In the genomic region with DNA sequence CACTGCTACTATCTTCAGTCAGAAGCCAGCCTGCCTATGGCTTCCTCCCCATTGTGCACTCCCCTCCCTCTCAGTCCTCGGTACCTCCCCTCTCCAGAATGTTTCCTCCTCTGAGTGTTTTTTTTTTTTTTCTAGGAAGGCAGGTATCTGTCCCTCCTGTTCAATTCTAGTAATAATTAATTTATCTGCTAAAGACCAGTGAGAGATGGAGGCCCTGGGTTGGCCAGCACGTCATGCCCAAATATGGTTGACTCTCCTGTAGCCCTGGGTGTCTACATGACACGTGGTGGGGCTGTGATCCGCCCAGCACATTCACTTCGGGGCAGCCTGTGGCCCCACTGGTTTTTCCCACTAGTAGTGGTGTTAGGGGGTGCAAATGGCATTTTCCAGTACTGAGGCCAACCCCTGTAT, we compare ENCODE assay signal across 8 cellular contexts. TPM values are rescaled to one million over a fixed set of nuclear protein-coding genes. Genes with fewer than 3 reads are reported as not detected.
DNase-seq lines count a peak whose midpoint lies in the region; ATAC-seq and TF ChIP-seq lines count a peak whose summit lies in the region.

No MANE protein-coding gene starts in this region.

- H3K27ac Mint-ChIP-seq in activated CD8-positive, alpha-beta memory T cell treated with anti-CD3 and anti-CD28 coated beads, Interleukin-2, amount 10 ng/mL, durations not matched to agents 7 days and 5 days: peak overlapping the region; percentile 92
- peak overlapping the region; percentile 92 for H3K27ac Mint-ChIP-seq in T-helper 1 cell treated with Interleukin-12 subunit alpha and Interleukin-12 subunit beta and Interleukin-4 antibody, amounts not matched to agents 30 μg/mL and 1 μg/mL, for 36 hours

- peak; percentile 81 for DNase-seq in activated CD8-positive, alpha-beta memory T cell treated with anti-CD3 and anti-CD28 coated beads, Interleukin-2, amount 10 ng/mL, durations not matched to agents 7 days and 5 days
- no peak for DNase-seq in activated CD8-positive, alpha-beta memory T cell treated with anti-CD3 and anti-CD28 coated beads for 24 hours
- no peak for DNase-seq in fibroblast of pulmonary artery (ENCODE audit: low read depth)
- no peak for DNase-seq in GM03348 (ENCODE audit: low spot score)

- no peaks in the 10 kb centered on the region for H3K9me3 Mint-ChIP-seq in activated CD8-positive, alpha-beta memory T cell treated with anti-CD3 and anti-CD28 coated beads, Interleukin-2, amount 10 ng/mL, durations not matched to agents 7 days and 5 days (ENCODE audit: low read depth)
- H3K9me3 Mint-ChIP-seq in T-helper 1 cell treated with Interleukin-12 subunit alpha and Interleukin-12 subunit beta and Interleukin-4 antibody, amounts not matched to agents 30 μg/mL and 1 μg/mL, for 36 hours: no peaks in the 10 kb centered on the region

- peaks cover 6 to 24% of the 10 kb centered on the region in 2 donors for H3K36me3 ChIP-seq in stomach smooth muscle (ENCODE audit: control insufficient read depth in 2 of 2, insufficient read depth in 2 of 2, low read length in 2 of 2)

- CTCF ChIA-PET in activated CD8-positive, alpha-beta memory T cell treated with anti-CD3 and anti-CD28 coated beads, Interleukin-2, amount 10 ng/mL, durations not matched to agents 7 days and 5 days (lab: Charles Lee): interaction anchor here (0.8 to 2.1 kb wide), 10 partner anchors 23 to 359 kb away, joined by 3 to 8 read pairs (median 4); partner anchors contain the start of genes SLC10A3 and UBL4A

- TF ChIP-seq CTCF in fibroblast of pulmonary artery (IDR thresholded peaks at IDR 0.05; ENCODE audit: low read length, missing control alignments): no peak

- peak overlapping the region; percentile 99 for H3K9ac ChIP-seq in stomach smooth muscle (ENCODE audit: low read length in 2 of 2)

- peaks cover 31% of the 10 kb centered on the region for H3K4me1 Mint-ChIP-seq in activated CD8-positive, alpha-beta memory T cell treated with anti-CD3 and anti-CD28 coated beads, Interleukin-2, amount 10 ng/mL, durations not matched to agents 7 days and 5 days
- peaks cover 24% of the 10 kb centered on the region for H3K4me1 Mint-ChIP-seq in T-helper 1 cell treated with Interleukin-12 subunit alpha and Interleukin-12 subunit beta and Interleukin-4 antibody, amounts not matched to agents 30 μg/mL and 1 μg/mL, for 36 hours (ENCODE audit: low read depth)

- H3K27ac ChIP-seq in stomach smooth muscle (ENCODE audit: low read length): peak overlapping the region; percentile 99

- no peaks in the 10 kb centered on the region for H3K27me3 Mint-ChIP-seq in activated CD8-positive, alpha-beta memory T cell treated with anti-CD3 and anti-CD28 coated beads, Interleukin-2, amount 10 ng/mL, durations not matched to agents 7 days and 5 days
- no peaks in the 10 kb centered on the region for H3K27me3 Mint-ChIP-seq in T-helper 1 cell treated with Interleukin-12 subunit alpha and Interleukin-12 subunit beta and Interleukin-4 antibody, amounts not matched to agents 30 μg/mL and 1 μg/mL, for 36 hours (ENCODE audit: low read depth)

- peaks cover 31% of the 10 kb centered on the region for H3K4me1 ChIP-seq in stomach smooth muscle (ENCODE audit: control insufficient read depth, insufficient read depth, low read length)

- H3K4me3 ChIP-seq in fibroblast of pulmonary artery (replicated peaks; ENCODE audit: low read depth, low read length) (peak overlapping the region; percentile 55), stomach smooth muscle (ENCODE audit: low read length in 2 of 2) (peak overlapping the region; percentile 88 to 89)

- H3K9me3 ChIP-seq in stomach smooth muscle (ENCODE audit: control insufficient read depth in 2 of 2, low read length in 2 of 2): no peaks in the 10 kb centered on the region

- H3K36me3 Mint-ChIP-seq in activated CD8-positive, alpha-beta memory T cell treated with anti-CD3 and anti-CD28 coated beads, Interleukin-2, amount 10 ng/mL, durations not matched to agents 7 days and 5 days: peaks cover 17% of the 10 kb centered on the region
- peaks cover 11% of the 10 kb centered on the region for H3K36me3 Mint-ChIP-seq in T-helper 1 cell treated with Interleukin-12 subunit alpha and Interleukin-12 subunit beta and Interleukin-4 antibody, amounts not matched to agents 30 μg/mL and 1 μg/mL, for 36 hours (ENCODE audit: low read depth)

- H3K4me3 Mint-ChIP-seq in activated CD8-positive, alpha-beta memory T cell treated with anti-CD3 and anti-CD28 coated beads, Interleukin-2, amount 10 ng/mL, durations not matched to agents 7 days and 5 days: peak overlapping the region; percentile 81
- peak overlapping the region; percentile 81 for H3K4me3 Mint-ChIP-seq in T-helper 1 cell treated with Interleukin-12 subunit alpha and Interleukin-12 subunit beta and Interleukin-4 antibody, amounts not matched to agents 30 μg/mL and 1 μg/mL, for 36 hours

- peak; percentile 34 for ATAC-seq in activated CD8-positive, alpha-beta memory T cell treated with anti-CD3 and anti-CD28 coated beads, Interleukin-2, amount 10 ng/mL, durations not matched to agents 7 days and 5 days
- ATAC-seq in GM18502 (IDR thresholded peaks at IDR 0.05; ENCODE audit: poor library complexity, unreplicated experiment): no peak
- ATAC-seq in GM18498 (IDR thresholded peaks at IDR 0.05; ENCODE audit: unreplicated experiment): no peak

- H3K27me3 ChIP-seq in stomach smooth muscle (ENCODE audit: control insufficient read depth in 1 of 2, insufficient read depth in 2 of 2, low read length in 2 of 2): peaks cover 0 to 10% of the 10 kb centered on the region in 2 donors

RNA-seq across cellular contexts. Expression of gene FLNA, which starts 1.8 kb away (rescaled TPM):
- total RNA-seq in activated CD8-positive, alpha-beta memory T cell treated with anti-CD3 and anti-CD28 coated beads, Interleukin-2, amount 10 ng/mL, durations not matched to agents 7 days and 5 days: 1,000 to 10,000 TPM; 1,602 to 2,011 TPM

RNA-seq across cellular contexts. Expression of gene EMD, which starts 6.5 kb away (rescaled TPM):
- 10 to 100 TPM; 64.6 to 70.2 TPM for total RNA-seq in activated CD8-positive, alpha-beta memory T cell treated with anti-CD3 and anti-CD28 coated beads, Interleukin-2, amount 10 ng/mL, durations not matched to agents 7 days and 5 days

RNA-seq across cellular contexts. Expression of gene RPL10, which starts 25.6 kb away (rescaled TPM):
- 1,000 to 10,000 TPM; 2,013 to 2,356 TPM for total RNA-seq in activated CD8-positive, alpha-beta memory T cell treated with anti-CD3 and anti-CD28 coated beads, Interleukin-2, amount 10 ng/mL, durations not matched to agents 7 days and 5 days

RNA-seq across cellular contexts. Expression of gene DNASE1L1, which starts 36.4 kb away (rescaled TPM):
- total RNA-seq in activated CD8-positive, alpha-beta memory T cell treated with anti-CD3 and anti-CD28 coated beads, Interleukin-2, amount 10 ng/mL, durations not matched to agents 7 days and 5 days: 10 to 100 TPM; 18.4 to 19.6 TPM

RNA-seq across cellular contexts. Expression of gene TAFAZZIN, which starts 38.7 kb away (rescaled TPM):
- 10 to 100 TPM; 77.1 to 90.2 TPM for total RNA-seq in activated CD8-positive, alpha-beta memory T cell treated with anti-CD3 and anti-CD28 coated beads, Interleukin-2, amount 10 ng/mL, durations not matched to agents 7 days and 5 days
